In genomic region chr19:8430650-8431049, GRCh38 we compare ENCODE assay signal across 23 cellular contexts. TPM values are rescaled to one million over a fixed set of nuclear protein-coding genes. Genes with fewer than 3 reads are reported as not detected.
DNase-seq lines count a peak whose midpoint lies in the region; ATAC-seq and TF ChIP-seq lines count a peak whose summit lies in the region.
"Had no signal": no experiment of that assay in that cellular context is flagged by ENCODE, and none has a peak within 500 bp of the region (broad histone marks: within the 10 kb centered on the region; RNA-seq: fewer than 3 reads in every experiment).

No MANE protein-coding gene starts in this region.

- H2AK5ac ChIP-seq in H9 (ENCODE audit: insufficient read length, low read length), result no peak overlapping the region
- peak overlapping the region; percentile 81 for H2AK5ac ChIP-seq in neuronal stem cell (ENCODE audit: low read depth, low read length)

- H3K36me3 ChIP-seq in NT2/D1 (ENCODE audit: insufficient read depth, insufficient read length, low read length), result peaks cover 3% of the 10 kb centered on the region
- peaks cover 3 to 5% of the 10 kb centered on the region in 2 donors for H3K36me3 ChIP-seq in neuronal stem cell (replicated peaks in 1 of 2; ENCODE audit: control insufficient read depth in 2 of 2, insufficient read depth in 2 of 2, low read length in 2 of 2)
- H3K36me3 ChIP-seq in body of pancreas (replicated peaks in 1 of 2; ENCODE audit: insufficient read depth in 1 of 2, low read depth in 2 of 2), result no peaks in the 10 kb centered on the region
- H3K36me3 ChIP-seq: BE2C had no signal

- H3T11ph ChIP-seq in H9 (ENCODE audit: low read length), result no peak overlapping the region

- H3K27me3 ChIP-seq in H9 (ENCODE audit: insufficient read depth, low read length) (no peaks in the 10 kb centered on the region), NT2/D1 (ENCODE audit: insufficient read depth, insufficient read length) (no peaks in the 10 kb centered on the region), neuronal stem cell (ENCODE audit: control insufficient read depth in 3 of 3, insufficient read depth in 3 of 3, low read depth in 1 of 3, low read length in 3 of 3) (no peaks in the 10 kb centered on the region), body of pancreas (no peaks in the 10 kb centered on the region)
- H3K27me3 ChIP-seq: BE2C had no signal

- peaks cover 4 to 13% (median 7%) of the 10 kb centered on the region in 3 experiments; a peak in 6 of 7 replicates for H3K36me3 Mint-ChIP-seq in H9 (ENCODE audit: insufficient read depth in 1 of 3, low read depth in 3 of 3)
- peaks cover 6% of the 10 kb centered on the region for H3K36me3 Mint-ChIP-seq in central memory CD8-positive, alpha-beta T cell (ENCODE audit: insufficient read depth)

- H3K18ac ChIP-seq in H9 (ENCODE audit: insufficient read length, low read depth, low read length), result no peak overlapping the region
- H3K18ac ChIP-seq in neuronal stem cell (ENCODE audit: low read length), result peak overlapping the region; percentile 71

- H3K9me3 ChIP-seq in H9 (ENCODE audit: control insufficient read depth, low read depth, low read length) (no peaks in the 10 kb centered on the region), NT2/D1 (ENCODE audit: insufficient read depth, low read length) (no peaks in the 10 kb centered on the region), neuronal stem cell (replicated peaks in 1 of 2; ENCODE audit: control insufficient read depth in 2 of 2, insufficient read depth in 1 of 2, low read depth in 1 of 2, low read length in 2 of 2) (no peaks in the 10 kb centered on the region), body of pancreas (no peaks in the 10 kb centered on the region)
- H3K9me3 ChIP-seq: BE2C had no signal

- H3K27ac ChIP-seq in H9 (ENCODE audit: insufficient read length, low read depth, low read length), result no peak overlapping the region
- H3K27ac ChIP-seq in neuronal stem cell (replicated peaks; ENCODE audit: low read length), result no peak overlapping the region
- H3K27ac ChIP-seq in body of pancreas, result no peak overlapping the region
- H3K27ac ChIP-seq: GM23248 had no signal

- intact Hi-C loops in body of pancreas (cut with DNase I), result no loop called here

- no peak overlapping the region for H4K5ac ChIP-seq in H9 (ENCODE audit: insufficient read length, low read depth, low read length)

- TF ChIP-seq CTCF in H9 (conservative IDR thresholded peaks at IDR 0.05), result no peak
- TF ChIP-seq CTCF in body of pancreas (IDR thresholded peaks at IDR 0.05), result no peak

- H3K4me2 ChIP-seq in H9 (ENCODE audit: insufficient read depth, insufficient read length, low read length) (no peak overlapping the region), neuronal stem cell (ENCODE audit: insufficient read depth, low read length, poor library complexity, severe bottlenecking) (no peak overlapping the region)

- no peaks in the 10 kb centered on the region for H3K23me2 ChIP-seq in H9 (ENCODE audit: insufficient read length, low read depth, low read length, poor library complexity, severe bottlenecking)

- H3K9ac ChIP-seq in H9 (ENCODE audit: extremely low read depth, insufficient read length, low read length) (no peak overlapping the region), NT2/D1 (ENCODE audit: insufficient read length, low read depth) (peak overlapping the region; percentile 42), neuronal stem cell (ENCODE audit: low read depth, low read length, poor library complexity) (peak overlapping the region; percentile 60)
- H3K9ac ChIP-seq: GM23248 had no signal

- no peaks in the 10 kb centered on the region for H3K27me3 Mint-ChIP-seq in H9 (ENCODE audit: low read depth)
- no peaks in the 10 kb centered on the region for H3K27me3 Mint-ChIP-seq in central memory CD8-positive, alpha-beta T cell
- H3K27me3 Mint-ChIP-seq: CD4-positive, CD25-positive, alpha-beta regulatory T cell; CD8-positive, alpha-beta memory T cell; IgD-negative memory B cell had no signal

- H3K23ac ChIP-seq in H9 (ENCODE audit: insufficient read length, low read depth, low read length), result no peak overlapping the region
- H3K23ac ChIP-seq in neuronal stem cell (ENCODE audit: low read depth, low read length, poor library complexity), result peak overlapping the region; percentile 73

- H3K4me1 Mint-ChIP-seq in H9, result peaks cover 0 to 2% of the 10 kb centered on the region in 2 experiments; a peak in 1 of 4 replicates
- H3K4me1 Mint-ChIP-seq in central memory CD8-positive, alpha-beta T cell, result no peaks in the 10 kb centered on the region
- H3K4me1 Mint-ChIP-seq: CD4-positive, CD25-positive, alpha-beta regulatory T cell; CD8-positive, alpha-beta memory T cell; IgD-negative memory B cell had no signal

- no peaks in the 10 kb centered on the region for H3K4me1 ChIP-seq in H9 (ENCODE audit: insufficient read depth, low read length)
- H3K4me1 ChIP-seq in NT2/D1 (ENCODE audit: insufficient read depth, insufficient read length), result peaks cover 4% of the 10 kb centered on the region
- H3K4me1 ChIP-seq in neuronal stem cell (ENCODE audit: control insufficient read depth in 2 of 2, insufficient read depth in 1 of 2, low read depth in 1 of 2, low read length in 2 of 2), result no peaks in the 10 kb centered on the region
- peaks cover 12% of the 10 kb centered on the region for H3K4me1 ChIP-seq in body of pancreas
- H3K4me1 ChIP-seq: BE2C had no signal

- H2BK15ac ChIP-seq in H9 (ENCODE audit: low read depth, low read length), result no peak overlapping the region
- H2BK15ac ChIP-seq in neuronal stem cell (ENCODE audit: low read length), result no peak overlapping the region

- no peak overlapping the region for H3K14ac ChIP-seq in H9 (ENCODE audit: insufficient read depth, low read length)
- H3K14ac ChIP-seq in neuronal stem cell (ENCODE audit: low read length), result peak overlapping the region; percentile 94

- H3K79me1 ChIP-seq in H9 (ENCODE audit: insufficient read depth, low read depth, low read length, poor library complexity, severe bottlenecking), result no peaks in the 10 kb centered on the region
- no peaks in the 10 kb centered on the region for H3K79me1 ChIP-seq in neuronal stem cell (ENCODE audit: low read depth, low read length)

- no peaks in the 10 kb centered on the region for H4K20me1 ChIP-seq in H9 (ENCODE audit: control insufficient read depth, insufficient read depth, insufficient read length)

- H4K8ac ChIP-seq in H9 (replicated peaks; ENCODE audit: insufficient read length, low read depth, low read length) (no peak overlapping the region), neuronal stem cell (ENCODE audit: low read depth, low read length) (peak overlapping the region; percentile 92)

- peak overlapping the region in 2 of 3 experiments; percentile 26 to 76; a peak in 3 of 7 replicates for H3K27ac Mint-ChIP-seq in H9
- H3K27ac Mint-ChIP-seq in central memory CD8-positive, alpha-beta T cell (ENCODE audit: low read depth), result peak overlapping the region; percentile 32
- H3K27ac Mint-ChIP-seq: CD4-positive, CD25-positive, alpha-beta regulatory T cell; HFFc6 had no signal

- H2BK12ac ChIP-seq in H9 (ENCODE audit: insufficient read length, low read depth, low read length), result no peak overlapping the region
- H2BK12ac ChIP-seq in neuronal stem cell (ENCODE audit: low read length), result peak overlapping the region; percentile 73

- H3K79me2 ChIP-seq in H9 (ENCODE audit: insufficient read depth, low read length), result no peaks in the 10 kb centered on the region

- no peak overlapping the region for H3K56ac ChIP-seq in H9 (ENCODE audit: insufficient read length, low read depth, low read length)

- H3K9me3 Mint-ChIP-seq in H9, result no peaks in the 10 kb centered on the region; a peak in 1 of 5 replicates
- no peaks in the 10 kb centered on the region for H3K9me3 Mint-ChIP-seq in central memory CD8-positive, alpha-beta T cell
- H3K9me3 Mint-ChIP-seq: CD8-positive, alpha-beta memory T cell; HFFc6; IgD-negative memory B cell had no signal

- DNase-seq in H9 (no peak), NT2/D1 (ENCODE audit: low read depth, low spot score) (no peak), neuronal stem cell (ENCODE audit: low spot score) (no peak), NCI-H524 treated with DMSO at 0.1 percent for 48 hours (lab: John Stamatoyannopoulos, UW) (no peak), NCI-H2196 treated with DMSO at 0.1 percent for 48 hours (lab: John Stamatoyannopoulos, UW; ENCODE audit: unreplicated experiment) (no peak), body of pancreas (no peak)
- no peak for DNase-seq in central memory CD8-positive, alpha-beta T cell (ENCODE audit: low spot score in 2 of 2)
- DNase-seq: ACHN; BE2C; C1 segment of cervical spinal cord; CD4-positive, CD25-positive, alpha-beta regulatory T cell; CD8-positive, alpha-beta memory T cell; COR-L47; DMS 273 treated with DMSO at 0.1 percent for 48 hours; DMS53; DND-41; EL; GM23248; HFFc6 had no signal

- no peak overlapping the region for H2BK20ac ChIP-seq in H9 (ENCODE audit: low read depth, low read length, poor library complexity, severe bottlenecking)

- H4K91ac ChIP-seq in H9 (ENCODE audit: insufficient read length, low read depth, low read length) (no peak overlapping the region), neuronal stem cell (ENCODE audit: low read depth, low read length, poor library complexity) (no peak overlapping the region)

- TF ChIP-seq POLR2A in body of pancreas (IDR thresholded peaks at IDR 0.05), result no peak

- H3K4me3 Mint-ChIP-seq in H9, result no peak overlapping the region
- H3K4me3 Mint-ChIP-seq in central memory CD8-positive, alpha-beta T cell, result no peak overlapping the region
- H3K4me3 Mint-ChIP-seq: CD4-positive, CD25-positive, alpha-beta regulatory T cell; CD8-positive, alpha-beta memory T cell; HFFc6; IgD-negative memory B cell had no signal

- no peak overlapping the region for H2BK120ac ChIP-seq in H9 (ENCODE audit: low read depth, low read length, poor library complexity, severe bottlenecking)
- no peak overlapping the region for H2BK120ac ChIP-seq in neuronal stem cell (ENCODE audit: low read depth, low read length)

- no peak overlapping the region for H3K4me3 ChIP-seq in NT2/D1 (ENCODE audit: insufficient read length, low read depth)
- no peak overlapping the region for H3K4me3 ChIP-seq in neuronal stem cell (ENCODE audit: low read length in 2 of 2)
- H3K4me3 ChIP-seq in body of pancreas, result no peak overlapping the region
- H3K4me3 ChIP-seq: GM12878, GM23248 had no signal

- no peak overlapping the region for H2AFZ ChIP-seq in H9 (ENCODE audit: low read length)
- no peak overlapping the region for H2AFZ ChIP-seq in neuronal stem cell (ENCODE audit: low read length)
- H2AFZ ChIP-seq: GM23248 had no signal

- ATAC-seq in central memory CD8-positive, alpha-beta T cell (replicated peaks; ENCODE audit: extremely low read depth, poor library complexity, severe bottlenecking), result no peak
- ATAC-seq in body of pancreas (no peak), GM18868 (IDR thresholded peaks at IDR 0.05; ENCODE audit: unreplicated experiment) (no peak)
- ATAC-seq: GM12878, HCT116 had no signal

- H3K4ac ChIP-seq in H9 (ENCODE audit: low read depth, low read length) (no peak overlapping the region), neuronal stem cell (ENCODE audit: low read length) (no peak overlapping the region)

- no peak overlapping the region for H2BK5ac ChIP-seq in H9 (ENCODE audit: insufficient read length, low read length)
- no peak overlapping the region for H2BK5ac ChIP-seq in neuronal stem cell (ENCODE audit: low read length)

- no CpG with 5 or more reads among the region's 20 CpGs for WGBS in H9 (ENCODE audit: extremely low coverage, insufficient read length, low lambda C conversion rate)
- WGBS in neuronal stem cell (ENCODE audit: extremely low coverage in 2 of 2, insufficient read length in 2 of 2, insufficient replicate concordance in 1 of 2), 2 donors, result no CpG with 5 or more reads among the region's 20 CpGs
- 96 to 100% methylated on average over 1 to 19 of the region's 20 CpGs for WGBS in body of pancreas, 2 donors

RNA-seq across cellular contexts. Expression of gene HNRNPM, which starts 14.1 kb away (rescaled TPM):
- total RNA-seq in H9 (2021) (458 and 468 TPM in 2 replicates), body of pancreas (100 to 1,000 TPM in 1 of 2 donors, 10 to 100 TPM in 1; 64.9 to 146 TPM)
- polyA plus RNA-seq in neuronal stem cell (2013, experiment 1 of 2), result 112 TPM
- polyA plus RNA-seq in neuronal stem cell (2013, experiment 2 of 2), result 111 TPM

RNA-seq across cellular contexts. Expression of gene MARCHF2, which starts 17.5 kb away (rescaled TPM):
- total RNA-seq in H9 (2021) (23.1 and 27.5 TPM in 2 replicates), body of pancreas (10 to 100 TPM; 32.9 to 35.9 TPM)
- 25.7 TPM for polyA plus RNA-seq in neuronal stem cell (2013, experiment 1 of 2)
- 24.5 TPM for polyA plus RNA-seq in neuronal stem cell (2013, experiment 2 of 2)

RNA-seq across cellular contexts. Expression of gene RAB11B, which starts 40.5 kb away (rescaled TPM):
- total RNA-seq in H9 (2021), result 106 and 107 TPM in 2 replicates
- 104 TPM for polyA plus RNA-seq in neuronal stem cell (2013, experiment 1 of 2)
- polyA plus RNA-seq in neuronal stem cell (2013, experiment 2 of 2), result 102 TPM
- total RNA-seq in body of pancreas, result 10 to 100 TPM; 47.7 to 50.4 TPM
